In genomic region chr5:91340532-91340931, GRCh38 we compare ENCODE assay signal across 30 cellular contexts.
"Had no signal": no experiment of that assay in that cellular context is flagged by ENCODE, and none has a peak within 500 bp of the region (broad histone marks: within the 10 kb centered on the region; RNA-seq: fewer than 3 reads in every experiment).

No MANE protein-coding gene starts in this region.

- H3K4me3 Mint-ChIP-seq: immature natural killer cell; naive thymus-derived CD8-positive, alpha-beta T cell; nephron; neural crest cell; stimulated activated naive B cell treated with anti-CD40 and anti-IgM and Interleukin-4, amounts not matched to agents 10 μg/mL and 1 μg/mL and 100 μg/mL, for 72 hours; stimulated activated naive CD8-positive, alpha-beta T cell treated with anti-CD3 and anti-CD28 coated beads, Interleukin-15, Interleukin-2, amounts not matched to agents 100 ng/mL and 50 ng/mL, for 24 hours; type B pancreatic cell had no signal

- ATAC-seq: left colon; left lung; lower lobe of right lung; naive thymus-derived CD8-positive, alpha-beta T cell; pancreas; right cardiac atrium; sciatic nerve; stimulated activated naive B cell treated with anti-CD40 and anti-IgM and Interleukin-4, amounts not matched to agents 10 μg/mL and 1 μg/mL and 100 μg/mL, for 72 hours had no signal

- H3K36me3 ChIP-seq: left lung, lower lobe of right lung, pancreas, prostate gland, tibial nerve, uterus had no signal

- H3K4me3 ChIP-seq: left lung, lower lobe of right lung, pancreas, prostate gland, skin epidermis, tibial nerve, uterus had no signal

- H3K27ac Mint-ChIP-seq: immature natural killer cell; naive thymus-derived CD8-positive, alpha-beta T cell; nephron; stimulated activated naive B cell treated with anti-CD40 and anti-IgM and Interleukin-4, amounts not matched to agents 10 μg/mL and 1 μg/mL and 100 μg/mL, for 72 hours; stimulated activated naive CD8-positive, alpha-beta T cell treated with anti-CD3 and anti-CD28 coated beads, Interleukin-15, Interleukin-2, amounts not matched to agents 100 ng/mL and 50 ng/mL, for 24 hours; type B pancreatic cell had no signal

- DNase-seq: hippocampal formation; immature natural killer cell; kidney; left colon; left lung; lower lobe of right lung; mammary epithelial cell; mesenchymal stem cell; naive thymus-derived CD8-positive, alpha-beta T cell; nucleus accumbens; pancreas; posterior cingulate gyrus; retina; right cardiac atrium; stimulated activated CD4-positive, alpha-beta T cell treated with anti-CD3 and anti-CD28 coated beads, Interleukin-12 subunit alpha, Interleukin-12 subunit beta, amount 100 ng/mL, for 4 hours; stimulated activated CD4-positive, alpha-beta T cell treated with anti-CD3 and anti-CD28 coated beads, Interleukin-15, amount 100 ng/mL, for 24 hours; stimulated activated CD4-positive, alpha-beta T cell treated with anti-CD3 and anti-CD28 coated beads, Interleukin-2, amount 100 ng/mL, for 24 hours; stimulated activated CD4-positive, alpha-beta T cell treated with anti-CD3 and anti-CD28 coated beads, Interleukin-4, amount 100 ng/mL, for 1 hour; stimulated activated naive B cell treated with anti-CD40 and anti-IgM and Interleukin-4, amounts not matched to agents 10 μg/mL and 1 μg/mL and 100 μg/mL, for 72 hours; substantia nigra; uterus had no signal

- H3K27me3 Mint-ChIP-seq: stimulated activated naive CD8-positive, alpha-beta T cell treated with anti-CD3 and anti-CD28 coated beads, Interleukin-15, Interleukin-2, amounts not matched to agents 100 ng/mL and 50 ng/mL, for 24 hours; type B pancreatic cell had no signal

- H3K36me3 Mint-ChIP-seq: immature natural killer cell; naive thymus-derived CD8-positive, alpha-beta T cell; stimulated activated naive B cell treated with anti-CD40 and anti-IgM and Interleukin-4, amounts not matched to agents 10 μg/mL and 1 μg/mL and 100 μg/mL, for 72 hours; type B pancreatic cell had no signal

- H3K9me3 ChIP-seq: left lung, lower lobe of right lung, pancreas, prostate gland, tibial nerve, uterus had no signal

- H3K9me3 Mint-ChIP-seq: immature natural killer cell; nephron; neural crest cell; stimulated activated naive B cell treated with anti-CD40 and anti-IgM and Interleukin-4, amounts not matched to agents 10 μg/mL and 1 μg/mL and 100 μg/mL, for 72 hours; stimulated activated naive CD8-positive, alpha-beta T cell treated with anti-CD3 and anti-CD28 coated beads, Interleukin-15, Interleukin-2, amounts not matched to agents 100 ng/mL and 50 ng/mL, for 24 hours had no signal

- H3K27ac ChIP-seq: left lung, lower lobe of right lung, pancreas, prostate gland, skin epidermis, tibial nerve, uterus had no signal

- H3K4me1 Mint-ChIP-seq: immature natural killer cell; naive thymus-derived CD8-positive, alpha-beta T cell; stimulated activated naive B cell treated with anti-CD40 and anti-IgM and Interleukin-4, amounts not matched to agents 10 μg/mL and 1 μg/mL and 100 μg/mL, for 72 hours had no signal

- H3K4me1 ChIP-seq: left lung, lower lobe of right lung, pancreas, prostate gland, uterus had no signal

- H3K27me3 ChIP-seq: left lung, pancreas, tibial nerve, uterus had no signal

- FAIRE-seq: islet of Langerhans, kidney, pancreas had no signal
